ENCODE assay signal across 8 cellular contexts in genomic region chr17:64306850-64307463, GRCh38. TPM values are rescaled to one million over a fixed set of nuclear protein-coding genes. Genes with fewer than 3 reads are reported as not detected.
DNase-seq lines count a peak whose midpoint lies in the region; ATAC-seq, FAIRE-seq and TF ChIP-seq lines count a peak whose summit lies in the region.

No MANE protein-coding gene starts in this region.

- BruUV-seq in PC-9 (replicated peaks; lab: Mats Ljungman, UMichigan), result no TSS peak

- H3K4me3 ChIP-seq in PC-9 (no peak overlapping the region), pancreas (no peak overlapping the region), tibial nerve (no peak overlapping the region)

- H3K27ac ChIP-seq in PC-9 (no peak overlapping the region), foreskin keratinocyte (no peak overlapping the region), pancreas (no peak overlapping the region), tibial nerve (no peak overlapping the region)

- H3F3A ChIP-seq in PC-9 (ENCODE audit: insufficient read depth, low read depth), result peaks cover 4% of the 10 kb centered on the region; the same call in 1 of the 2 replicates

- TF ChIP-seq POLR2A in tibial nerve (IDR thresholded peaks at IDR 0.05), result no peak

- CTCF ChIA-PET in PC-9 (lab: Charles Lee), result no interaction called here

- H3K79me2 ChIP-seq in PC-9 (ENCODE audit: low read depth), result no peaks in the 10 kb centered on the region

- intact Hi-C loops in PC-9 (cut with micrococcal nuclease; ENCODE audit: unreplicated experiment), result loop anchor here (1.0 kb wide), 2 partner anchors 111 to 184 kb away; no protein-coding TSS in a partner anchor
- intact Hi-C loops in pancreas (cut with DNase I), result no loop called here

- TF ChIP-seq CTCF in PC-9 (conservative IDR thresholded peaks at IDR 0.05) (peak; percentile 95), foreskin keratinocyte (conservative IDR thresholded peaks at IDR 0.05) (peak; percentile 83), pancreas (IDR thresholded peaks at IDR 0.05) (peak; percentile 62 to 83 (median 80)), tibial nerve (IDR thresholded peaks at IDR 0.05) (peak; percentile 67 to 85 (median 78))

- H3K4me1 ChIP-seq in PC-9 (replicated peaks; ENCODE audit: insufficient read depth) (peaks cover 12% of the 10 kb centered on the region), foreskin keratinocyte (peaks cover 6% of the 10 kb centered on the region), pancreas (peaks cover 0 to 6% (median 0%) of the 10 kb centered on the region in 3 donors), tibial nerve (no peaks in the 10 kb centered on the region)

- no peak overlapping the region for H2AFZ ChIP-seq in PC-9

- no peaks in the 10 kb centered on the region for H3K9me3 ChIP-seq in PC-9 (ENCODE audit: insufficient read depth, low read depth)
- H3K9me3 ChIP-seq in pancreas, result no peaks in the 10 kb centered on the region
- H3K9me3 ChIP-seq in tibial nerve, result no peaks in the 10 kb centered on the region

- DNase-seq in COR-L47 (lab: John Stamatoyannopoulos, UW) (peak; percentile 27), HS-5 (ENCODE audit: low read depth) (peak; percentile 39), PC-9 (peak; percentile 62), foreskin keratinocyte (peak in 1 of 2 donors; percentile 31), pancreas (peak in 5 of 6 donors; percentile 29 to 77 (median 59)), tibial nerve (ENCODE audit: low spot score in 2 of 2) (peak; percentile 58 to 75)
- peak; percentile 73 to 77 for DNase-seq in activated T-cell treated with anti-CD3 and anti-CD28 coated beads, Interleukin-2, amount 50 U/mL, for 48 hours

- TF ChIP-seq EP300 in tibial nerve (IDR thresholded peaks at IDR 0.05), result no peak

- FAIRE-seq in pancreas (lab: Jason Lieb, UNC), result no peak

- no peak overlapping the region for H3K4me2 ChIP-seq in PC-9

- no peaks in the 10 kb centered on the region for H4K20me1 ChIP-seq in PC-9 (ENCODE audit: insufficient read depth)

- POLR2A ChIA-PET in PC-9 (lab: Charles Lee; ENCODE audit: unreplicated experiment), result no interaction called here

- ATAC-seq in foreskin keratinocyte (peak; percentile 29), pancreas (peak; percentile 58 to 69 (median 67)), GM18517 (IDR thresholded peaks at IDR 0.05; ENCODE audit: unreplicated experiment) (no peak)

- 33 to 38% methylated on average over 11 of the region's 11 CpGs for WGBS in pancreas, 2 donors
- 44% methylated on average over 11 of the region's 11 CpGs for WGBS in tibial nerve, 2 donors

- H3K27me3 ChIP-seq in PC-9 (ENCODE audit: insufficient read depth, low read depth), result no peaks in the 10 kb centered on the region
- peaks cover 5% of the 10 kb centered on the region for H3K27me3 ChIP-seq in foreskin keratinocyte
- H3K27me3 ChIP-seq in pancreas, result no peaks in the 10 kb centered on the region
- no peaks in the 10 kb centered on the region for H3K27me3 ChIP-seq in tibial nerve

- no peaks in the 10 kb centered on the region for H3K9me2 ChIP-seq in PC-9 (ENCODE audit: insufficient read depth)

- no peaks in the 10 kb centered on the region for H3K36me3 ChIP-seq in PC-9 (ENCODE audit: low read depth)
- no peaks in the 10 kb centered on the region for H3K36me3 ChIP-seq in pancreas
- H3K36me3 ChIP-seq in tibial nerve, result no peaks in the 10 kb centered on the region

RNA-seq across cellular contexts. Expression of gene TEX2, which starts 43.9 kb away (rescaled TPM):
- total RNA-seq in PC-9 (2021) (24.0 and 27.9 TPM in 2 replicates), foreskin keratinocyte (52.3 and 54.7 TPM in 2 replicates), pancreas (10 to 100 TPM; 19.5 to 30.3 (median 26.5) TPM), tibial nerve (100 to 1,000 TPM in 1 of 4 donors, 10 to 100 TPM in 3; 32.6 to 110 (median 59.7) TPM)
- polyA plus RNA-seq in foreskin keratinocyte (14.6 and 17.8 TPM in 2 replicates), pancreas (1 to 10 TPM; 8.9 TPM)
